Comparison of ENCODE assay signal across 8 cellular contexts in the genomic region with DNA sequence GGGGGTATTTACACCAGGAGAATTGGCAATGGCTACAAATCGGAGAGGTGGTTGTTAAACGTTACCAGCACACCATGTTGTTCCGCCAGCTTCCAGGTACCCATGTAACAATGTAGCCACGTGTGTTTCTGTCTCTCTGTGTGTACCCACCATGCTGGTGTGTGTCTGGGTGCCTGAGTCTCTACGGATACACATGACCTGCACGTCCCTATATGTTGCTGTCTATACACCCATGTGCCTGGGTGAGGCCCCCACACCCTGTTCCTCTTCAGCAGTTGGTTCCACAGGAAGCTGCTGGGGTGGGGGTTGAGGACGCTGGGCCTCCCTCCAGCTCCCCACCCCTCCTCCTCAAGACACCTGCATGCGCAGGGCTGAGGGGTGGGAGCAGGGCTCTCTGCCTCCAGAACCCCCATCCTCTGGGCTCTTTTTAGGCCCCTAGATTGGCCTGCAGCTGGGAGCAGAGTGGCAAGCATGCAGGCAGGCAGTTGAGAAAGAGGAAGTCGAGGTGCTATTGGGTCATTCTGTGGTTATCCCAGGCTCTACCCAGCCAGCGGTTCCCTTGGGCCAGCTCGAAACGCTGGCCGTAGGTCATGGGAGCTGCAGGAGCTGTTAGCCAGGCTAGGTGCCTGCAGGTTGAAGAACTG. TPM values are rescaled to one million over a fixed set of nuclear protein-coding genes. Genes with fewer than 3 reads are reported as not detected.
DNase-seq lines count a peak whose midpoint lies in the region; TF ChIP-seq lines count a peak whose summit lies in the region.

TSS of gene ARHGEF18 (plus strand) at position 351 of the 644 bp plus-strand sequence. CDS start 13,954 bp downstream, outside the sequence.

- H3K4me3 ChIP-seq in A673 (ENCODE audit: low read depth, low read length, poor library complexity, severe bottlenecking) (no peak within 1 kb of the TSS), Loucy (ENCODE audit: low read length, poor library complexity, severe bottlenecking) (peak within 1 kb of the TSS; percentile 92), fibroblast of villous mesenchyme (ENCODE audit: low read depth, low read length) (no peak within 1 kb of the TSS), sigmoid colon (peak within 1 kb of the TSS in 1 of 4 donors; percentile 4)

- H3F3A ChIP-seq in Loucy (ENCODE audit: low read depth), result no peaks in the 10 kb centered on the region

- 48 to 74% methylated on average over 13 of the region's 13 CpGs for WGBS in sigmoid colon, 2 donors

- peaks cover 48% of the 10 kb centered on the region for H3K79me2 ChIP-seq in Loucy (ENCODE audit: insufficient read depth, low read length)

- H4K20me1 ChIP-seq in Loucy (ENCODE audit: insufficient read depth, low read length, poor library complexity, severe bottlenecking), result peaks cover 9% of the 10 kb centered on the region

- TF ChIP-seq POLR2A in sigmoid colon (IDR thresholded peaks at IDR 0.05), result no peak

- H3K4me1 ChIP-seq in A673 (ENCODE audit: insufficient read depth, low read length, poor library complexity, severe bottlenecking) (no peaks in the 10 kb centered on the region), Loucy (ENCODE audit: insufficient read depth, low read length, poor library complexity, severe bottlenecking) (peaks cover 33% of the 10 kb centered on the region), sigmoid colon (no peaks in the 10 kb centered on the region)

- CTCF ChIA-PET in A673 (lab: Charles Lee), result no interaction called here
- CTCF ChIA-PET in activated CD8-positive, alpha-beta memory T cell treated with anti-CD3 and anti-CD28 coated beads for 36 hours (lab: Charles Lee), result interaction anchor here (0.6 to 1.6 kb wide), 5 partner anchors 11 to 249 kb away, joined by 3 read pairs; no protein-coding TSS in a partner anchor

- intact Hi-C loops in A673 (cut with micrococcal nuclease; ENCODE audit: unreplicated experiment) (no loop called here), sigmoid colon (cut with DNase I) (no loop called here)

- no peaks in the 10 kb centered on the region for H3K9me2 ChIP-seq in Loucy (replicated peaks; ENCODE audit: low read depth, low read length)

- peak within 1 kb of the TSS; percentile 49; the same call in 1 of the 2 replicates for H2AFZ ChIP-seq in Loucy (ENCODE audit: low read length)

- DNase-seq in A673 (ENCODE audit: low spot score) (no peak), fibroblast of villous mesenchyme (ENCODE audit: low read depth) (no peak), sigmoid colon (peak; percentile 61), NCI-H1436 (lab: John Stamatoyannopoulos, UW) (no peak), glomerular visceral epithelial cell (ENCODE audit: extremely low spot score) (no peak), DMS114 treated with DMSO at 0.1 percent for 48 hours (lab: John Stamatoyannopoulos, UW; ENCODE audit: unreplicated experiment) (no peak)

- H3K4me2 ChIP-seq in Loucy (ENCODE audit: low read depth, low read length, poor library complexity, severe bottlenecking), result peak within 1 kb of the TSS; percentile 82

- no peaks in the 10 kb centered on the region for H3K36me3 ChIP-seq in A673 (ENCODE audit: insufficient read depth, low read length, poor library complexity, severe bottlenecking)
- H3K36me3 ChIP-seq in Loucy (ENCODE audit: insufficient read depth, low read length), result no peaks in the 10 kb centered on the region
- no peaks in the 10 kb centered on the region for H3K36me3 ChIP-seq in sigmoid colon

- no peaks in the 10 kb centered on the region for H3K9me3 ChIP-seq in A673 (ENCODE audit: low read depth, low read length, poor library complexity, severe bottlenecking)
- H3K9me3 ChIP-seq in Loucy (ENCODE audit: insufficient read depth, low read depth, low read length), result peaks cover 7% of the 10 kb centered on the region; the same call in 1 of the 2 replicates
- H3K9me3 ChIP-seq in sigmoid colon, result peaks cover 0 to 5% (median 2%) of the 10 kb centered on the region in 4 donors

- POLR2A ChIA-PET in A673 (lab: Charles Lee; ENCODE audit: low non-redundant PET), result no interaction called here
- POLR2A ChIA-PET in activated CD8-positive, alpha-beta memory T cell treated with anti-CD3 and anti-CD28 coated beads for 36 hours (lab: Charles Lee), result no interaction called here

- peak within 1 kb of the TSS; percentile 98 for H3K9ac ChIP-seq in Loucy (ENCODE audit: low read depth, low read length, poor library complexity, severe bottlenecking)

- no TSS peak for BruUV-seq in A673 (replicated peaks; lab: Mats Ljungman, UMichigan)

- H3K27me3 ChIP-seq in A673 (replicated peaks; ENCODE audit: insufficient read depth, low read depth, low read length, poor library complexity) (peaks cover 7% of the 10 kb centered on the region), Loucy (ENCODE audit: insufficient read depth, low read length, poor library complexity, severe bottlenecking) (no peaks in the 10 kb centered on the region), sigmoid colon (no peaks in the 10 kb centered on the region)

- TF ChIP-seq EP300 in sigmoid colon (IDR thresholded peaks at IDR 0.05), result no peak

- H3K27ac ChIP-seq in A673 (ENCODE audit: low read depth, low read length, poor library complexity, severe bottlenecking) (no peak within 1 kb of the TSS), sigmoid colon (no peak within 1 kb of the TSS)

- TF ChIP-seq CTCF in A673 (conservative IDR thresholded peaks at IDR 0.05; ENCODE audit: low read depth, low read length), result no peak
- TF ChIP-seq CTCF in Loucy (conservative IDR thresholded peaks at IDR 0.05; ENCODE audit: low read length), result no peak
- no peak for TF ChIP-seq CTCF in fibroblast of villous mesenchyme (IDR thresholded peaks at IDR 0.05; ENCODE audit: insufficient read depth, low read depth, low read length)
- no peak for TF ChIP-seq CTCF in sigmoid colon (IDR thresholded peaks at IDR 0.05)

RNA-seq across cellular contexts. Expression of gene ARHGEF18, which starts in this region (rescaled TPM):
- total RNA-seq in A673 (2021) (33.4 and 34.9 TPM in 2 replicates), fibroblast of villous mesenchyme (30.9 and 35.0 TPM in 2 replicates), sigmoid colon (10 to 100 TPM; 20.4 to 51.2 (median 36.9) TPM)
- 10 to 100 TPM; 42.6 to 44.3 TPM for total RNA-seq in activated CD8-positive, alpha-beta memory T cell treated with anti-CD3 and anti-CD28 coated beads for 36 hours
- polyA plus RNA-seq in sigmoid colon, result 10 to 100 TPM; 21.6 to 76.6 (median 55.9) TPM
